In genomic region chr14:75522224-75522764, GRCh38 we compare ENCODE assay signal across 8 cellular contexts. TPM values are rescaled to one million over a fixed set of nuclear protein-coding genes. Genes with fewer than 3 reads are reported as not detected.
DNase-seq lines count a peak whose midpoint lies in the region; ATAC-seq and TF ChIP-seq lines count a peak whose summit lies in the region.

Gene BATF (plus strand): TSS chr14:75522469. CDS start chr14:75522683, 214 bp downstream.

- H3K36me3 ChIP-seq in tibial artery (no peaks in the 10 kb centered on the region), testis (ENCODE audit: low read depth, missing control alignments) (no peaks in the 10 kb centered on the region)

- H3K4me1 Mint-ChIP-seq in activated naive CD4-positive, alpha-beta T cell treated with anti-CD3 and anti-CD28 coated beads, Interleukin-2, amount 50 U/mL, for 24 hours = peaks cover 76% of the 10 kb centered on the region
- peaks cover 59 to 63% of the 10 kb centered on the region in 2 donors for H3K4me1 Mint-ChIP-seq in natural killer cell

- H3K9me3 Mint-ChIP-seq in activated naive CD4-positive, alpha-beta T cell treated with anti-CD3 and anti-CD28 coated beads, Interleukin-2, amount 50 U/mL, for 24 hours = peaks cover under 1% of the 10 kb centered on the region
- no peaks in the 10 kb centered on the region for H3K9me3 Mint-ChIP-seq in natural killer cell

- H3K27ac ChIP-seq in tibial artery = no peak within 1 kb of the TSS
- H3K27ac ChIP-seq in testis = no peak within 1 kb of the TSS

- no peaks in the 10 kb centered on the region for H3K27me3 Mint-ChIP-seq in activated naive CD4-positive, alpha-beta T cell treated with anti-CD3 and anti-CD28 coated beads, Interleukin-2, amount 50 U/mL, for 24 hours
- H3K27me3 Mint-ChIP-seq in natural killer cell (ENCODE audit: low read depth in 2 of 2) = no peaks in the 10 kb centered on the region

- intact Hi-C loops in natural killer cell (cut with micrococcal nuclease) = loop anchor here (2.0 to 5.0 kb wide), 2 partner anchors 21 to 35 kb away; no protein-coding TSS in a partner anchor
- intact Hi-C loops in tibial artery (cut with DNase I; ENCODE audit: low total_unique reads) = no loop called here
- intact Hi-C loops in testis (cut with DNase I; ENCODE audit: low total_unique reads) = no loop called here

- DNase-seq in GM10266 (ENCODE audit: extremely low spot score) = peak; percentile 71
- DNase-seq in RPMI8226 = peak; percentile 28
- peak; percentile 62 for DNase-seq in natural killer cell
- peak in 1 of 2 donors; percentile 54 for DNase-seq in tibial artery
- DNase-seq in NCI-H1105 treated with DMSO at 0.1 percent for 48 hours (lab: John Stamatoyannopoulos, UW) = no peak
- DNase-seq in testis = no peak

- H3K27me3 ChIP-seq in tibial artery (peaks cover 0 to 19% of the 10 kb centered on the region in 2 donors), testis (no peaks in the 10 kb centered on the region)

- no peaks in the 10 kb centered on the region for H3K4me1 ChIP-seq in tibial artery
- no peaks in the 10 kb centered on the region for H3K4me1 ChIP-seq in testis

- TF ChIP-seq CTCF in GM10266 (IDR thresholded peaks at IDR 0.05; ENCODE audit: control insufficient read depth, insufficient read depth, low read depth, missing control alignments) (no peak), natural killer cell (IDR thresholded peaks at IDR 0.05) (no peak), tibial artery (IDR thresholded peaks at IDR 0.05) (no peak), testis (IDR thresholded peaks at IDR 0.05) (no peak)

- H3K4me3 ChIP-seq in tibial artery = peak within 1 kb of the TSS; percentile 30 to 35
- H3K4me3 ChIP-seq in testis = no peak within 1 kb of the TSS

- no peak for TF ChIP-seq POLR2A in testis (IDR thresholded peaks at IDR 0.05)

- ATAC-seq in HG02588 (IDR thresholded peaks at IDR 0.05; ENCODE audit: unreplicated experiment) (peak; percentile 51), natural killer cell (peak; percentile 73 to 85 (median 82))

- peak within 1 kb of the TSS; percentile 100 for H3K4me3 Mint-ChIP-seq in activated naive CD4-positive, alpha-beta T cell treated with anti-CD3 and anti-CD28 coated beads, Interleukin-2, amount 50 U/mL, for 24 hours
- H3K4me3 Mint-ChIP-seq in natural killer cell = peak within 1 kb of the TSS; percentile 100

- peak within 1 kb of the TSS; percentile 100 for H3K27ac Mint-ChIP-seq in activated naive CD4-positive, alpha-beta T cell treated with anti-CD3 and anti-CD28 coated beads, Interleukin-2, amount 50 U/mL, for 24 hours
- peak within 1 kb of the TSS; percentile 98 to 99 for H3K27ac Mint-ChIP-seq in natural killer cell

- peaks cover 26% of the 10 kb centered on the region for H3K36me3 Mint-ChIP-seq in activated naive CD4-positive, alpha-beta T cell treated with anti-CD3 and anti-CD28 coated beads, Interleukin-2, amount 50 U/mL, for 24 hours
- H3K36me3 Mint-ChIP-seq in natural killer cell = peaks cover under 1% of the 10 kb centered on the region

- no peaks in the 10 kb centered on the region for H3K9me3 ChIP-seq in tibial artery
- no peaks in the 10 kb centered on the region for H3K9me3 ChIP-seq in testis

- WGBS in testis, 2 donors = 72 to 79% methylated on average over 11 of the region's 11 CpGs

RNA-seq across cellular contexts. Expression of gene BATF, which starts in this region (rescaled TPM):
- total RNA-seq in natural killer cell (10 to 100 TPM; 12.6 to 32.5 (median 21.4) TPM), testis (1 to 10 TPM in 1 of 2 donors, under 1 TPM in 1; 0.63 to 2.9 TPM)
- 1.5 TPM for polyA plus RNA-seq in testis (ENCODE audit: insufficient read depth, low read depth, low replicate concordance)

Comparison
In these comparisons a context has a peak if more than half of its experiments do, and no peak if none do; other contexts are left out.
1. DNase-seq: peak in GM10266 (single experiment), RPMI8226 (single experiment) and natural killer cell (single experiment); none in NCI-H1105 treated with DMSO at 0.1 percent for 48 hours (single experiment) and testis (single experiment).
2. H3K4me3 ChIP-seq: peak in tibial artery (2 of 2); none in testis (0 of 2).